8 cellular contexts compared by ENCODE assay signal in genomic region chr10:43461950-43462349, GRCh38. TPM values are rescaled to one million over a fixed set of nuclear protein-coding genes. Genes with fewer than 3 reads are reported as not detected.
A peak's percentile ranks its signal among the peaks of the same experiment; 100 is the strongest.
DNase-seq lines count a peak whose midpoint lies in the region; ATAC-seq and TF ChIP-seq lines count a peak whose summit lies in the region.

No MANE protein-coding gene starts in this region.

- H3K4me1 Mint-ChIP-seq in activated T-cell treated with anti-CD3 and anti-CD28 coated beads, Interleukin-2, amount 50 U/mL, for 72 hours (ENCODE audit: low read depth), result peaks cover 12% of the 10 kb centered on the region
- H3K4me1 Mint-ChIP-seq in memory B cell, result peaks cover 7% of the 10 kb centered on the region

- H3K4me3 Mint-ChIP-seq in activated T-cell treated with anti-CD3 and anti-CD28 coated beads, Interleukin-2, amount 50 U/mL, for 72 hours, result peak overlapping the region in 1 of 2 donors; percentile 21
- H3K4me3 Mint-ChIP-seq in memory B cell, result no peak overlapping the region

- no peak overlapping the region for H3K9ac ChIP-seq in Loucy (ENCODE audit: low read depth, low read length, poor library complexity, severe bottlenecking)

- no peaks in the 10 kb centered on the region for H4K20me1 ChIP-seq in Loucy (ENCODE audit: insufficient read depth, low read length, poor library complexity, severe bottlenecking)

- no peaks in the 10 kb centered on the region for H3K9me2 ChIP-seq in Loucy (replicated peaks; ENCODE audit: low read depth, low read length)

- H2AFZ ChIP-seq in Loucy (ENCODE audit: low read length), result peak overlapping the region; percentile 19; the same call in 1 of the 2 replicates

- peak; percentile 78 for TF ChIP-seq CTCF in Loucy (conservative IDR thresholded peaks at IDR 0.05; ENCODE audit: low read length)
- peak; percentile 72 for TF ChIP-seq CTCF in upper lobe of right lung (IDR thresholded peaks at IDR 0.05)

- no peak overlapping the region for H3K27ac ChIP-seq in upper lobe of right lung

- no peaks in the 10 kb centered on the region for H3F3A ChIP-seq in Loucy (ENCODE audit: low read depth)

- no peak overlapping the region for H3K4me2 ChIP-seq in Loucy (ENCODE audit: low read depth, low read length, poor library complexity, severe bottlenecking)

- H3K4me1 ChIP-seq in Loucy (ENCODE audit: insufficient read depth, low read length, poor library complexity, severe bottlenecking) (no peaks in the 10 kb centered on the region), upper lobe of right lung (no peaks in the 10 kb centered on the region)

- no peaks in the 10 kb centered on the region for H3K79me2 ChIP-seq in Loucy (ENCODE audit: insufficient read depth, low read length)

- peak overlapping the region; percentile 3 for H3K27ac Mint-ChIP-seq in activated T-cell treated with anti-CD3 and anti-CD28 coated beads, Interleukin-2, amount 50 U/mL, for 72 hours
- H3K27ac Mint-ChIP-seq in memory B cell, result no peak overlapping the region

- DNase-seq in activated T-cell treated with anti-CD3 and anti-CD28 coated beads, Interleukin-2, amount 50 U/mL, for 72 hours, result peak; percentile 23 to 48
- no peak for DNase-seq in activated T-cell treated with anti-CD3 and anti-CD28 coated beads, Interleukin-2, amount 50 U/mL, for 1 hour
- DNase-seq in RKO (ENCODE audit: low spot score), result peak; percentile 91
- DNase-seq in dermis blood vessel endothelial cell, result peak; percentile 92
- DNase-seq in memory B cell (ENCODE audit: low spot score in 2 of 2), result peak in 1 of 2 donors; percentile 61
- DNase-seq in upper lobe of right lung, result no peak

- ATAC-seq in activated T-cell treated with anti-CD3 and anti-CD28 coated beads, Interleukin-2, amount 50 U/mL, for 72 hours (replicated peaks in 1 of 2), result peak; percentile 79 to 83
- ATAC-seq in GM21786 (IDR thresholded peaks at IDR 0.05; ENCODE audit: unreplicated experiment), result peak; percentile 77
- peak; percentile 82 for ATAC-seq in memory B cell (ENCODE audit: low read depth)
- ATAC-seq in upper lobe of right lung, result peak; percentile 87

- H3K9me3 ChIP-seq in Loucy (ENCODE audit: insufficient read depth, low read depth, low read length) (no peaks in the 10 kb centered on the region), upper lobe of right lung (no peaks in the 10 kb centered on the region)

- intact Hi-C loops in upper lobe of right lung (cut with DNase I), result loop anchor here (10.0 kb wide), 1 partner anchor 167 kb away; no protein-coding TSS in a partner anchor

- H3K27me3 ChIP-seq in Loucy (ENCODE audit: insufficient read depth, low read length, poor library complexity, severe bottlenecking) (no peaks in the 10 kb centered on the region), upper lobe of right lung (no peaks in the 10 kb centered on the region)

- H3K9me3 Mint-ChIP-seq in activated T-cell treated with anti-CD3 and anti-CD28 coated beads, Interleukin-2, amount 50 U/mL, for 72 hours, result no peaks in the 10 kb centered on the region
- no peaks in the 10 kb centered on the region for H3K9me3 Mint-ChIP-seq in memory B cell

- H3K27me3 Mint-ChIP-seq in activated T-cell treated with anti-CD3 and anti-CD28 coated beads, Interleukin-2, amount 50 U/mL, for 72 hours (ENCODE audit: low read depth), result no peaks in the 10 kb centered on the region
- H3K27me3 Mint-ChIP-seq in memory B cell, result no peaks in the 10 kb centered on the region

- no peak overlapping the region for H3K4me3 ChIP-seq in Loucy (ENCODE audit: low read length, poor library complexity, severe bottlenecking)
- no peak overlapping the region for H3K4me3 ChIP-seq in upper lobe of right lung

- H3K36me3 Mint-ChIP-seq in activated T-cell treated with anti-CD3 and anti-CD28 coated beads, Interleukin-2, amount 50 U/mL, for 72 hours (ENCODE audit: insufficient read depth in 2 of 2), result no peaks in the 10 kb centered on the region
- no peaks in the 10 kb centered on the region for H3K36me3 Mint-ChIP-seq in memory B cell

- no peaks in the 10 kb centered on the region for H3K36me3 ChIP-seq in Loucy (ENCODE audit: insufficient read depth, low read length)
- H3K36me3 ChIP-seq in upper lobe of right lung, result no peaks in the 10 kb centered on the region

RNA-seq across cellular contexts. Expression of gene ZNF487, which starts 25.0 kb away (rescaled TPM):
- 1 to 10 TPM; 2.9 to 3.6 TPM for total RNA-seq in activated T-cell treated with anti-CD3 and anti-CD28 coated beads, Interleukin-2, amount 50 U/mL, for 72 hours
- total RNA-seq in dermis blood vessel endothelial cell, result 2.7 TPM in 2 replicates
- total RNA-seq in upper lobe of right lung, result 5.6 TPM

RNA-seq across cellular contexts. Expression of gene HNRNPF, which starts 53.0 kb away (rescaled TPM):
- 100 to 1,000 TPM; 412 to 475 TPM for total RNA-seq in activated T-cell treated with anti-CD3 and anti-CD28 coated beads, Interleukin-2, amount 50 U/mL, for 72 hours
- total RNA-seq in dermis blood vessel endothelial cell (280 and 325 TPM in 2 replicates), upper lobe of right lung (183 TPM)

Comparison
In these comparisons a context has a peak if more than half of its experiments do, and no peak if none do; other contexts are left out.
1. DNase-seq: peak in activated T-cell treated with anti-CD3 and anti-CD28 coated beads, Interleukin-2, amount 50 U/mL, for 72 hours (2 of 2), RKO (single experiment) and dermis blood vessel endothelial cell (single experiment); none in activated T-cell treated with anti-CD3 and anti-CD28 coated beads, Interleukin-2, amount 50 U/mL, for 1 hour (single experiment) and upper lobe of right lung (single experiment).
2. Peak in every context shown above with its lines, with median percentiles within 50 percentile points of each other: ATAC-seq.